35 cellular contexts compared by ENCODE assay signal in the genomic region with DNA sequence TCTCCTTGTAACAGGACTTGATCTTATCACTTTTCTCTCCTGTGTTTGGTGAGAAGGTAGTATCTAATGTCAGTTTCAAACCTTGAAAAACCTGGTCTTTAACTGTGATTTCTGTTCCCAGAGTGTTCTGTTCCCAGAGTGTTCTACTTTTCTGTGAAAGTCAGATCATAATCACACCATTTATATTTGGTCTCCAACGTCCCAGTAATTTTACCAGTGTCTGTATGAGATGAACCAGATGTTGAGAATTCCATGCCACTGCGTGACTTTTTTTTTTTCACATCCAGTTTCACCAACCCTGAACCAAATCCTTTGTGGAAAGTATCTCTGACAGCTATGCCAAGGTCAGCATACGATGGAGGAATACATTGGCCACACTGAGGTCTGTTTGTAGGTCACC.
"Had no signal": no experiment of that assay in that cellular context is flagged by ENCODE, and none has a peak within 500 bp of the region (broad histone marks: within the 10 kb centered on the region; RNA-seq: fewer than 3 reads in every experiment).

No MANE protein-coding gene starts in this region.

- H3K4me1 ChIP-seq: ascending aorta had no signal

- ATAC-seq: activated CD8-positive, alpha-beta T cell treated with anti-CD3 and anti-CD28 coated beads for 36 hours; activated naive CD8-positive, alpha-beta T cell treated with anti-CD3 and anti-CD28 coated beads, Interleukin-2, amount 50 U/mL, for 24 hours; activated T-cell treated with anti-CD3 and anti-CD28 coated beads, Interleukin-2, amount 50 U/mL, for 4 hours; activated T-cell treated with anti-CD3 and anti-CD28 coated beads, Interleukin-2, amount 50 U/mL, for 72 hours had no signal

- H3K4me3 ChIP-seq: ascending aorta, cardiac muscle cell had no signal

- H3K36me3 ChIP-seq: ascending aorta, cardiac muscle cell had no signal

- H3K4me3 Mint-ChIP-seq: activated B cell treated with CpG ODN at 0.5 μM for 24 hours; activated CD4-positive, alpha-beta memory T cell treated with anti-CD3 and anti-CD28 coated beads for 36 hours; activated CD4-positive, alpha-beta T cell treated with anti-CD3 and anti-CD28 coated beads, Interleukin-2, amount 10 ng/mL, durations not matched to agents 24 days and 14 days; activated CD8-positive, alpha-beta T cell treated with anti-CD3 and anti-CD28 coated beads for 36 hours; activated naive CD4-positive, alpha-beta T cell treated with anti-CD3 and anti-CD28 coated beads, Interleukin-2, amount 10 ng/mL, durations not matched to agents 7 days and 5 days; activated naive CD4-positive, alpha-beta T cell treated with anti-CD3 and anti-CD28 coated beads, Interleukin-2, amount 50 U/mL, for 24 hours; activated naive CD8-positive, alpha-beta T cell; activated naive CD8-positive, alpha-beta T cell treated with anti-CD3 and anti-CD28 coated beads, Interleukin-2, amount 10 ng/mL, durations not matched to agents 7 days and 5 days; activated naive CD8-positive, alpha-beta T cell treated with anti-CD3 and anti-CD28 coated beads, Interleukin-2, amount 50 U/mL, for 24 hours; activated T-cell treated with anti-CD3 and anti-CD28 coated beads, Interleukin-2, amount 50 U/mL, for 4 hours; activated T-cell treated with anti-CD3 and anti-CD28 coated beads, Interleukin-2, amount 50 U/mL, for 72 hours; brain; central memory CD8-positive, alpha-beta T cell; T-helper 1 cell treated with Interleukin-12 subunit alpha and Interleukin-12 subunit beta and Interleukin-4 antibody, amounts not matched to agents 30 μg/mL and 1 μg/mL, for 36 hours; T-helper 2 cell treated with Interferon-gamma antibody and Interleukin-4, amounts not matched to agents 5 μg/mL and 100 μg/mL, for 36 hours had no signal

- H3K27ac Mint-ChIP-seq: activated B cell treated with CpG ODN at 0.5 μM for 24 hours; activated CD4-positive, alpha-beta memory T cell treated with anti-CD3 and anti-CD28 coated beads for 36 hours; activated CD4-positive, alpha-beta T cell treated with anti-CD3 and anti-CD28 coated beads, Interleukin-2, amount 10 ng/mL, durations not matched to agents 24 days and 14 days; activated CD8-positive, alpha-beta T cell treated with anti-CD3 and anti-CD28 coated beads for 36 hours; activated naive CD4-positive, alpha-beta T cell treated with anti-CD3 and anti-CD28 coated beads, Interleukin-2, amount 10 ng/mL, durations not matched to agents 7 days and 5 days; activated naive CD4-positive, alpha-beta T cell treated with anti-CD3 and anti-CD28 coated beads, Interleukin-2, amount 50 U/mL, for 24 hours; activated naive CD8-positive, alpha-beta T cell; activated naive CD8-positive, alpha-beta T cell treated with anti-CD3 and anti-CD28 coated beads, Interleukin-2, amount 10 ng/mL, durations not matched to agents 7 days and 5 days; activated naive CD8-positive, alpha-beta T cell treated with anti-CD3 and anti-CD28 coated beads, Interleukin-2, amount 50 U/mL, for 24 hours; activated T-cell treated with anti-CD3 and anti-CD28 coated beads, Interleukin-2, amount 50 U/mL, for 72 hours; activated T-helper 2 cell treated with anti-CD3 and anti-CD28 coated beads, Interferon-gamma antibody, Interleukin-2, Interleukin-4, amounts not matched to agents 10 μg/mL and 5 μg/mL and 100 μg/mL, durations not matched to agents 14 hours and 24 hours and 36 hours; brain; T-helper 1 cell treated with Interleukin-12 subunit alpha and Interleukin-12 subunit beta and Interleukin-4 antibody, amounts not matched to agents 30 μg/mL and 1 μg/mL, for 36 hours; T-helper 2 cell treated with Interferon-gamma antibody and Interleukin-4, amounts not matched to agents 5 μg/mL and 100 μg/mL, for 36 hours had no signal

- H3K9me3 Mint-ChIP-seq: activated B cell treated with CpG ODN at 0.5 μM for 24 hours; activated CD4-positive, alpha-beta memory T cell treated with anti-CD3 and anti-CD28 coated beads for 36 hours; activated CD4-positive, alpha-beta T cell treated with anti-CD3 and anti-CD28 coated beads, Interleukin-2, amount 10 ng/mL, durations not matched to agents 24 days and 14 days; activated CD8-positive, alpha-beta T cell treated with anti-CD3 and anti-CD28 coated beads for 36 hours; activated naive CD4-positive, alpha-beta T cell treated with anti-CD3 and anti-CD28 coated beads, Interleukin-2, amount 10 ng/mL, durations not matched to agents 7 days and 5 days; activated naive CD4-positive, alpha-beta T cell treated with anti-CD3 and anti-CD28 coated beads, Interleukin-2, amount 50 U/mL, for 24 hours; activated naive CD8-positive, alpha-beta T cell treated with anti-CD3 and anti-CD28 coated beads, Interleukin-2, amount 10 ng/mL, durations not matched to agents 7 days and 5 days; activated naive CD8-positive, alpha-beta T cell treated with anti-CD3 and anti-CD28 coated beads, Interleukin-2, amount 50 U/mL, for 24 hours; activated T-cell treated with anti-CD3 and anti-CD28 coated beads, Interleukin-2, amount 50 U/mL, for 4 hours; activated T-cell treated with anti-CD3 and anti-CD28 coated beads, Interleukin-2, amount 50 U/mL, for 72 hours; activated T-helper 2 cell treated with anti-CD3 and anti-CD28 coated beads, Interferon-gamma antibody, Interleukin-2, Interleukin-4, amounts not matched to agents 10 μg/mL and 5 μg/mL and 100 μg/mL, durations not matched to agents 14 hours and 24 hours and 36 hours; T-helper 1 cell treated with Interleukin-12 subunit alpha and Interleukin-12 subunit beta and Interleukin-4 antibody, amounts not matched to agents 30 μg/mL and 1 μg/mL, for 36 hours; T-helper 2 cell treated with Interferon-gamma antibody and Interleukin-4, amounts not matched to agents 5 μg/mL and 100 μg/mL, for 36 hours had no signal

- H3K4me1 Mint-ChIP-seq: activated B cell treated with CpG ODN at 0.5 μM for 24 hours; activated CD4-positive, alpha-beta T cell treated with anti-CD3 and anti-CD28 coated beads, Interleukin-2, amount 10 ng/mL, durations not matched to agents 24 days and 14 days; activated naive CD4-positive, alpha-beta T cell treated with anti-CD3 and anti-CD28 coated beads, Interleukin-2, amount 10 ng/mL, durations not matched to agents 7 days and 5 days; activated naive CD4-positive, alpha-beta T cell treated with anti-CD3 and anti-CD28 coated beads, Interleukin-2, amount 50 U/mL, for 24 hours; activated naive CD8-positive, alpha-beta T cell treated with anti-CD3 and anti-CD28 coated beads, Interleukin-2, amount 10 ng/mL, durations not matched to agents 7 days and 5 days; activated naive CD8-positive, alpha-beta T cell treated with anti-CD3 and anti-CD28 coated beads, Interleukin-2, amount 50 U/mL, for 24 hours; brain; central memory CD8-positive, alpha-beta T cell had no signal

- H3K27ac ChIP-seq: ascending aorta, cardiac muscle cell, VCaP had no signal

- DNase-seq: activated B cell treated with CpG ODN at 0.5 μM for 24 hours; activated CD4-positive, alpha-beta memory T cell treated with anti-CD3 and anti-CD28 coated beads for 36 hours; activated CD4-positive, alpha-beta T cell treated with anti-CD3 and anti-CD28 coated beads for 4 hours; activated CD4-positive, alpha-beta T cell treated with anti-CD3 and anti-CD28 coated beads, Interleukin-2, amount 10 ng/mL, durations not matched to agents 24 days and 14 days; activated CD4-positive, alpha-beta T cell treated with anti-CD3 and anti-CD28 coated beads, Interleukin-2, amount 50 U/mL, for 1 hour; activated CD4-positive, alpha-beta T cell treated with anti-CD3 and anti-CD28 coated beads, Interleukin-2, amount 50 U/mL, for 4 hours; activated CD4-positive, CD25-positive, alpha-beta regulatory T cell treated with anti-CD3 and anti-CD28 coated beads, Interleukin-2, amount 50 U/mL, for 72 hours; activated CD8-positive, alpha-beta memory T cell treated with anti-CD3 and anti-CD28 coated beads, Interleukin-2, amount 50 U/mL, for 4 hours; activated CD8-positive, alpha-beta T cell treated with anti-CD3 and anti-CD28 coated beads for 36 hours; activated effector memory CD4-positive, alpha-beta T cell treated with Interleukin-2 at 50 U/mL for 16 hours; activated gamma-delta T cell; activated naive CD4-positive, alpha-beta T cell treated with anti-CD3 and anti-CD28 coated beads, Interleukin-2, amount 10 ng/mL, durations not matched to agents 7 days and 5 days; activated naive CD4-positive, alpha-beta T cell treated with Interleukin-2 at 50 U/mL for 16 hours; activated naive CD8-positive, alpha-beta T cell treated with anti-CD3 and anti-CD28 coated beads, Interleukin-2, amount 10 ng/mL, durations not matched to agents 7 days and 5 days; activated naive CD8-positive, alpha-beta T cell treated with anti-CD3 and anti-CD28 coated beads, Interleukin-2, amount 50 U/mL, for 24 hours; activated T-cell treated with anti-CD3 and anti-CD28 coated beads for 4 hours; activated T-cell treated with anti-CD3 and anti-CD28 coated beads, Interleukin-2, amount 50 U/mL, for 1 hour; activated T-cell treated with anti-CD3 and anti-CD28 coated beads, Interleukin-2, amount 50 U/mL, for 4 hours; activated T-cell treated with anti-CD3 and anti-CD28 coated beads, Interleukin-2, amount 50 U/mL, for 72 hours; amygdala; anterior cingulate cortex; caudate nucleus; cerebellar nuclear complex; T-helper 2 cell; T-helper 9 cell had no signal

- H3K27me3 ChIP-seq: ascending aorta, cardiac muscle cell had no signal

- H3K9me3 ChIP-seq: ascending aorta had no signal

- H3K27me3 Mint-ChIP-seq: activated B cell treated with CpG ODN at 0.5 μM for 24 hours; activated CD4-positive, alpha-beta memory T cell treated with anti-CD3 and anti-CD28 coated beads for 36 hours; activated CD4-positive, alpha-beta T cell treated with anti-CD3 and anti-CD28 coated beads, Interleukin-2, amount 10 ng/mL, durations not matched to agents 24 days and 14 days; activated CD8-positive, alpha-beta T cell treated with anti-CD3 and anti-CD28 coated beads for 36 hours; activated naive CD4-positive, alpha-beta T cell treated with anti-CD3 and anti-CD28 coated beads, Interleukin-2, amount 10 ng/mL, durations not matched to agents 7 days and 5 days; activated naive CD8-positive, alpha-beta T cell; activated naive CD8-positive, alpha-beta T cell treated with anti-CD3 and anti-CD28 coated beads, Interleukin-2, amount 10 ng/mL, durations not matched to agents 7 days and 5 days; activated naive CD8-positive, alpha-beta T cell treated with anti-CD3 and anti-CD28 coated beads, Interleukin-2, amount 50 U/mL, for 24 hours; brain; central memory CD8-positive, alpha-beta T cell had no signal

- H3K36me3 Mint-ChIP-seq: activated CD4-positive, alpha-beta memory T cell treated with anti-CD3 and anti-CD28 coated beads for 36 hours; activated naive CD4-positive, alpha-beta T cell treated with anti-CD3 and anti-CD28 coated beads, Interleukin-2, amount 10 ng/mL, durations not matched to agents 7 days and 5 days; activated naive CD4-positive, alpha-beta T cell treated with anti-CD3 and anti-CD28 coated beads, Interleukin-2, amount 50 U/mL, for 24 hours; activated naive CD8-positive, alpha-beta T cell; activated naive CD8-positive, alpha-beta T cell treated with anti-CD3 and anti-CD28 coated beads, Interleukin-2, amount 10 ng/mL, durations not matched to agents 7 days and 5 days had no signal
